Comparison of ENCODE assay signal across 1 cellular context in the genomic region with DNA sequence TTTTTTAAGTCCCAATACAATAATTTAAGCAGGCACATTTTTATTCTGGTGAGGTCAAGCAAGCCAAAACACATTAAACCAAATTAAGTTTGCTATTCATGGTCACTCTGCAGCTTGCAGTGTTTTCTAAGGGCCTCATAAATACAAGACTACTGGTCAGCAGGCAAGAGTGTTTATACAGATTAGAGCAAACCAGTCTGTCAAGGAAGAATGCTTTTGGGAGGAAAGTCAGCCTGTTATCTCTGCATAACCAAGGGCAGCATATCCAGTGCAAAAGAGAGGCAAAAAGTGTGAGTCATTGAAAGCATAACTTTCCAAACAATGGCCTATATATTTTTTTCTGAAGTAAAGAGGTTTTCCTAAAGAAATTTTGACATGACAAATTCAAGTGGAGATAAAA.
A peak's percentile ranks its signal among the peaks of the same experiment; 100 is the strongest.
TF ChIP-seq lines count a peak whose summit lies in the region.

No MANE protein-coding gene starts in this region.

TF ChIP-seq in K562, 482 proteins besides CTCF, POLR2A, EP300 and RAD21 (continued from another document and continues in another):
- TF ChIP-seq FOXP4 (CRISPR knock-in tag; IDR thresholded peaks at IDR 0.05; ENCODE audit: borderline replicate concordance) (no peak), CBX2 (IDR thresholded peaks at IDR 0.05; ENCODE audit: insufficient read depth, low read length, poor library complexity, severe bottlenecking) (no peak), ZNF507 (tag; conservative IDR thresholded peaks at IDR 0.05) (no peak), YBX1 (IDR thresholded peaks at IDR 0.05) (no peak), SMARCA5 (IDR thresholded peaks at IDR 0.05) (no peak), ATF7 (IDR thresholded peaks at IDR 0.05) (0 out of 2 replicates have a peak, but pooled peaks have one; percentile 31), HIVEP1 (CRISPR knock-in tag; IDR thresholded peaks at IDR 0.05) (no peak), ZNF140 (CRISPR knock-in tag; IDR thresholded peaks at IDR 0.05) (no peak), E2F3 (CRISPR knock-in tag; IDR thresholded peaks at IDR 0.05) (no peak), CSDE1 (IDR thresholded peaks at IDR 0.05) (no peak), ZNF778 (CRISPR knock-in tag; IDR thresholded peaks at IDR 0.05) (no peak), PKNOX1 (IDR thresholded peaks at IDR 0.05) (peak; percentile 72), ZFX (CRISPR knock-in tag; IDR thresholded peaks at IDR 0.05) (no peak), OTX1 (CRISPR knock-in tag; IDR thresholded peaks at IDR 0.05) (no peak), RBM34 (IDR thresholded peaks at IDR 0.05; ENCODE audit: borderline replicate concordance, insufficient read depth, low read length) (no peak), TAF15 (IDR thresholded peaks at IDR 0.05; ENCODE audit: low read depth, low read length) (no peak), NFIC (IDR thresholded peaks at IDR 0.05) (peak; percentile 72), ZNF274 (IDR thresholded peaks at IDR 0.05; ENCODE audit: borderline replicate concordance, low read depth, low read length) (no peak), ASH1L (IDR thresholded peaks at IDR 0.05; ENCODE audit: borderline replicate concordance, low read depth, partially characterized antibody) (no peak), KAT8 (IDR thresholded peaks at IDR 0.05; ENCODE audit: low read depth) (no peak), SMC3 (conservative IDR thresholded peaks at IDR 0.05; ENCODE audit: insufficient read depth, low read depth, low read length) (no peak), SIX5 (IDR thresholded peaks at IDR 0.05; ENCODE audit: borderline replicate concordance in 1 of 2, insufficient read depth in 1 of 2, low read depth in 1 of 2, low read length in 2 of 2) (no peak), JUN (IDR thresholded peaks at IDR 0.05; ENCODE audit: borderline replicate concordance, low read depth, low read length) (peak; percentile 84; the same call in 1 of the 2 replicates), JUN (CRISPR knock-in tag; IDR thresholded peaks at IDR 0.05; ENCODE audit: borderline replicate concordance) (no peak), FOXP1 (CRISPR knock-in tag; IDR thresholded peaks at IDR 0.05) (no peak), CLOCK (CRISPR knock-in tag; IDR thresholded peaks at IDR 0.05; ENCODE audit: borderline replicate concordance) (no peak), HNRNPK (IDR thresholded peaks at IDR 0.05; ENCODE audit: low read depth, low read length, poor library complexity, severe bottlenecking) (no peak), HDAC3 (IDR thresholded peaks at IDR 0.05; ENCODE audit: borderline replicate concordance, partially characterized antibody) (peak; percentile 58), TSC22D4 (tag; IDR thresholded peaks at IDR 0.05) (no peak), SMARCA4 (IDR thresholded peaks at IDR 0.05) (peak; percentile 97), ZKSCAN3 (CRISPR knock-in tag; IDR thresholded peaks at IDR 0.05) (no peak), ZNF512 (tag; IDR thresholded peaks at IDR 0.05) (no peak), TGIF2 (CRISPR knock-in tag; IDR thresholded peaks at IDR 0.05) (no peak), ZBTB17 (CRISPR knock-in tag; IDR thresholded peaks at IDR 0.05) (no peak), GATAD2B (IDR thresholded peaks at IDR 0.05; ENCODE audit: borderline replicate concordance) (no peak), FOXM1 (IDR thresholded peaks at IDR 0.05; ENCODE audit: low read depth) (peak; percentile 61; the same call in 1 of the 2 replicates), FOXM1 (CRISPR knock-in tag; IDR thresholded peaks at IDR 0.05; ENCODE audit: low read depth) (no peak), MAX (CRISPR knock-in tag; IDR thresholded peaks at IDR 0.05) (no peak), KLF10 (CRISPR knock-in tag; IDR thresholded peaks at IDR 0.05) (no peak), DLX4 (CRISPR knock-in tag; IDR thresholded peaks at IDR 0.05) (no peak), RBM17 (IDR thresholded peaks at IDR 0.05; ENCODE audit: borderline replicate concordance, low read depth, low read length) (no peak)
- TF ChIP-seq, protein P1, sequence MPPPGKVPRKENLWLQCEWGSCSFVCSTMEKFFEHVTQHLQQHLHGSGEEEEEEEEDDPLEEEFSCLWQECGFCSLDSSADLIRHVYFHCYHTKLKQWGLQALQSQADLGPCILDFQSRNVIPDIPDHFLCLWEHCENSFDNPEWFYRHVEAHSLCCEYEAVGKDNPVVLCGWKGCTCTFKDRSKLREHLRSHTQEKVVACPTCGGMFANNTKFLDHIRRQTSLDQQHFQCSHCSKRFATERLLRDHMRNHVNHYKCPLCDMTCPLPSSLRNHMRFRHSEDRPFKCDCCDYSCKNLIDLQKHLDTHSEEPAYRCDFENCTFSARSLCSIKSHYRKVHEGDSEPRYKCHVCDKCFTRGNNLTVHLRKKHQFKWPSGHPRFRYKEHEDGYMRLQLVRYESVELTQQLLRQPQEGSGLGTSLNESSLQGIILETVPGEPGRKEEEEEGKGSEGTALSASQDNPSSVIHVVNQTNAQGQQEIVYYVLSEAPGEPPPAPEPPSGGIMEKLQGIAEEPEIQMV (tag; conservative IDR thresholded peaks at IDR 0.05; ENCODE audit: low read depth) = no peak
- TF ChIP-seq, protein P2, sequence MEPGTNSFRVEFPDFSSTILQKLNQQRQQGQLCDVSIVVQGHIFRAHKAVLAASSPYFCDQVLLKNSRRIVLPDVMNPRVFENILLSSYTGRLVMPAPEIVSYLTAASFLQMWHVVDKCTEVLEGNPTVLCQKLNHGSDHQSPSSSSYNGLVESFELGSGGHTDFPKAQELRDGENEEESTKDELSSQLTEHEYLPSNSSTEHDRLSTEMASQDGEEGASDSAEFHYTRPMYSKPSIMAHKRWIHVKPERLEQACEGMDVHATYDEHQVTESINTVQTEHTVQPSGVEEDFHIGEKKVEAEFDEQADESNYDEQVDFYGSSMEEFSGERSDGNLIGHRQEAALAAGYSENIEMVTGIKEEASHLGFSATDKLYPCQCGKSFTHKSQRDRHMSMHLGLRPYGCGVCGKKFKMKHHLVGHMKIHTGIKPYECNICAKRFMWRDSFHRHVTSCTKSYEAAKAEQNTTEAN (CRISPR knock-in tag; IDR thresholded peaks at IDR 0.05) = no peak
- TF ChIP-seq, protein P3, sequence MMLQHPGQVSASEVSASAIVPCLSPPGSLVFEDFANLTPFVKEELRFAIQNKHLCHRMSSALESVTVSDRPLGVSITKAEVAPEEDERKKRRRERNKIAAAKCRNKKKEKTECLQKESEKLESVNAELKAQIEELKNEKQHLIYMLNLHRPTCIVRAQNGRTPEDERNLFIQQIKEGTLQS (IDR thresholded peaks at IDR 0.05) = peak; percentile 87
- TF ChIP-seq, protein P3 (CRISPR knock-in tag; conservative IDR thresholded peaks at IDR 0.05) = no peak
